Comparison of ENCODE assay signal across 11 cellular contexts in genomic region chr1:206167350-206168029, GRCh38. TPM values are rescaled to one million over a fixed set of nuclear protein-coding genes. Genes with fewer than 3 reads are reported as not detected.
DNase-seq lines count a peak whose midpoint lies in the region; ATAC-seq, FAIRE-seq and TF ChIP-seq lines count a peak whose summit lies in the region.
"Not testable (repeated sequence)": the region's sequence is repeated elsewhere in the genome, so short reads cannot be mapped to it uniquely, and the experiment has no call there.
"Had no signal": no experiment of that assay in that cellular context is flagged by ENCODE, and none has a peak within 500 bp of the region (broad histone marks: within the 10 kb centered on the region; RNA-seq: fewer than 3 reads in every experiment).

No MANE protein-coding gene starts in this region.

- peak; percentile 70 for TF ChIP-seq CTCF in HFFc6 (IDR thresholded peaks at IDR 0.05)
- TF ChIP-seq CTCF in PC-3 (conservative IDR thresholded peaks at IDR 0.05; ENCODE audit: low read depth, low read length); foreskin keratinocyte (conservative IDR thresholded peaks at IDR 0.05); HepG2 (CRISPR knock-in tag; IDR thresholded peaks at IDR 0.05): not testable (repeated sequence)
- peak; percentile 44 for TF ChIP-seq CTCF in osteocyte (IDR thresholded peaks at IDR 0.05)

- WGBS in HepG2 (ENCODE audit: low lambda C conversion rate), result 27% methylated on average over 5 of the region's 10 CpGs
- 19 to 23% methylated on average over 4 to 5 of the region's 10 CpGs for WGBS in aorta, 2 donors

- not testable (repeated sequence) for H3K4me3 Mint-ChIP-seq in HFFc6; activated T-cell treated with anti-CD3 and anti-CD28 coated beads, Interleukin-2, amount 50 U/mL, for 72 hours; osteocyte (ENCODE audit: unreplicated experiment)

- not testable (repeated sequence) for H3K4me1 Mint-ChIP-seq in HFFc6 (ENCODE audit: low read depth); activated T-cell treated with anti-CD3 and anti-CD28 coated beads, Interleukin-2, amount 50 U/mL, for 72 hours (ENCODE audit: low read depth); osteocyte (ENCODE audit: unreplicated experiment)

- not testable (repeated sequence) for H3K4me3 ChIP-seq in PC-3 (ENCODE audit: low read length); HepG2 (replicated peaks in 1 of 3; ENCODE audit: insufficient read depth in 1 of 3, low read depth in 2 of 3, low read length in 3 of 3); aorta (ENCODE audit: low read length in 2 of 2)

- H3K79me2 ChIP-seq in PC-3 (ENCODE audit: low read length); HepG2 (ENCODE audit: insufficient read depth, low read length): not testable (repeated sequence)

- not testable (repeated sequence) for DNase-seq in HFFc6; PC-3; activated T-cell treated with anti-CD3 and anti-CD28 coated beads, Interleukin-2, amount 50 U/mL, for 72 hours; foreskin keratinocyte; HepG2 (ENCODE audit: low spot score); osteocyte (ENCODE audit: extremely low spot score, unreplicated experiment); aorta

- POLR2A ChIA-PET in PC-3 (lab: Charles Lee; ENCODE audit: unreplicated experiment); HepG2 (lab: Yijun Ruan, JAX): not testable (repeated sequence)

- CTCF ChIA-PET in PC-3 (lab: Charles Lee); HepG2 (lab: Yijun Ruan, JAX; ENCODE audit: low intra/inter-chr PET ratio, low total read pairs): not testable (repeated sequence)

- H3K36me3 ChIP-seq in PC-3 (ENCODE audit: low read depth, low read length); HepG2 (replicated peaks in 1 of 2; ENCODE audit: control insufficient read depth in 1 of 2, insufficient read depth in 2 of 2, low read length in 2 of 2); aorta (ENCODE audit: control insufficient read depth in 1 of 2, insufficient read depth in 2 of 2, low read length in 1 of 2): not testable (repeated sequence)

- not testable (repeated sequence) for BruUV-seq in PC-3 (replicated peaks; lab: Mats Ljungman, UMichigan); HepG2 (replicated peaks; lab: Mats Ljungman, UMichigan)

- H3K27ac Mint-ChIP-seq in HFFc6; activated T-cell treated with anti-CD3 and anti-CD28 coated beads, Interleukin-2, amount 50 U/mL, for 72 hours; osteocyte (ENCODE audit: unreplicated experiment): not testable (repeated sequence)

- FAIRE-seq in HepG2 (lab: Jason Lieb, UNC), result not testable (repeated sequence)

- not testable (repeated sequence) for H3K9me2 ChIP-seq in PC-3 (replicated peaks; ENCODE audit: low read length)

- TF ChIP-seq EP300 in HepG2 (IDR thresholded peaks at IDR 0.05; ENCODE audit: low read depth in 2 of 2, low read length in 2 of 2); HepG2 (CRISPR knock-in tag; IDR thresholded peaks at IDR 0.05; ENCODE audit: borderline replicate concordance): not testable (repeated sequence)

- not testable (repeated sequence) for TF ChIP-seq POLR2A in GM18505 (IDR thresholded peaks at IDR 0.05; ENCODE audit: borderline replicate concordance, extremely low read depth, insufficient read depth, insufficient read length); HepG2 (IDR thresholded peaks at IDR 0.05; ENCODE audit: insufficient read depth in 1 of 2, low read depth in 2 of 2, low read length in 2 of 2)

- H3K27ac ChIP-seq in PC-3 (ENCODE audit: low read length); foreskin keratinocyte; HepG2 (ENCODE audit: extremely low read length, insufficient read depth, low read length); aorta (ENCODE audit: low read depth in 1 of 2, low read length in 2 of 2): not testable (repeated sequence)

- ATAC-seq in GM18505 (IDR thresholded peaks at IDR 0.05; ENCODE audit: unreplicated experiment) (peak; percentile 69), PC-3 (peak; percentile 91), foreskin keratinocyte (peak; percentile 69), HepG2 (peak; percentile 82), aorta (ENCODE audit: low FRiP score) (peak; percentile 85)
- ATAC-seq in activated T-cell treated with anti-CD3 and anti-CD28 coated beads, Interleukin-2, amount 50 U/mL, for 72 hours (replicated peaks in 1 of 2), result peak; percentile 56 to 58

- not testable (repeated sequence) for H3K27me3 ChIP-seq in PC-3 (ENCODE audit: low read length); foreskin keratinocyte; HepG2 (ENCODE audit: control insufficient read depth in 1 of 2, insufficient read depth in 2 of 2, low read length in 2 of 2); aorta (ENCODE audit: control insufficient read depth in 1 of 2, insufficient read depth in 2 of 2, low read length in 1 of 2)

- not testable (repeated sequence) for H2AFZ ChIP-seq in PC-3 (ENCODE audit: low read length); HepG2 (ENCODE audit: low read length)

- not testable (repeated sequence) for TF ChIP-seq RAD21 in HepG2 (CRISPR knock-in tag; IDR thresholded peaks at IDR 0.05)

- not testable (repeated sequence) for H3F3A ChIP-seq in PC-3 (ENCODE audit: low read length, unreplicated experiment)

- not testable (repeated sequence) for H3K9me3 ChIP-seq in PC-3 (ENCODE audit: low read length); HepG2 (ENCODE audit: low read length); aorta (ENCODE audit: control insufficient read depth, low read length)

- not testable (repeated sequence) for H3K4me1 ChIP-seq in PC-3 (ENCODE audit: insufficient read depth, low read length); foreskin keratinocyte; HepG2 (ENCODE audit: insufficient read depth, low read length); aorta (ENCODE audit: control insufficient read depth in 1 of 2, insufficient read depth in 2 of 2, low read length in 2 of 2)

- H4K20me1 ChIP-seq in PC-3 (ENCODE audit: low read length); HepG2 (ENCODE audit: insufficient read depth, low read length): not testable (repeated sequence)

- in situ Hi-C loops in HepG2 (cut with HindIII; ENCODE audit: extremely low pct_ligation_motif_present, low pct_unique_long_range_greater_than_20kb), result not testable (repeated sequence)

- not testable (repeated sequence) for H3K27me3 Mint-ChIP-seq in HFFc6 (ENCODE audit: insufficient read depth); activated T-cell treated with anti-CD3 and anti-CD28 coated beads, Interleukin-2, amount 50 U/mL, for 72 hours (ENCODE audit: low read depth); osteocyte (ENCODE audit: unreplicated experiment)

- H3K36me3 Mint-ChIP-seq in HFFc6 (ENCODE audit: low read depth); activated T-cell treated with anti-CD3 and anti-CD28 coated beads, Interleukin-2, amount 50 U/mL, for 72 hours (ENCODE audit: insufficient read depth in 2 of 2); osteocyte (ENCODE audit: unreplicated experiment): not testable (repeated sequence)

- H3K9ac ChIP-seq in PC-3 (ENCODE audit: low read length); HepG2 (ENCODE audit: insufficient read depth, low read depth, low read length): not testable (repeated sequence)

- not testable (repeated sequence) for H3K9me3 Mint-ChIP-seq in HFFc6; activated T-cell treated with anti-CD3 and anti-CD28 coated beads, Interleukin-2, amount 50 U/mL, for 72 hours; osteocyte (ENCODE audit: unreplicated experiment)

- not testable (repeated sequence) for H3K4me2 ChIP-seq in PC-3 (ENCODE audit: low read length); HepG2 (ENCODE audit: low read depth, low read length)

- intact Hi-C loops in PC-3 (cut with micrococcal nuclease); HepG2 (cut with micrococcal nuclease; ENCODE audit: unreplicated experiment); aorta (cut with DNase I): not testable (repeated sequence)

RNA-seq across cellular contexts. Expression of gene FAM72A, which starts 35.1 kb away (rescaled TPM):
- total RNA-seq in HFFc6 (2021; fragmentation: NEBNext Ultra II Directional; extraction: Animal tissue kit (Norgen Biotek cat#: 25700)), result 1 to 10 TPM; 6.8 to 8.2 (median 7.2) TPM
- total RNA-seq in PC-3 (2014; rRNA removed) (18.6 and 20.2 TPM in 2 replicates), foreskin keratinocyte (5.7 and 7.1 TPM in 2 replicates), HepG2 (2016; rRNA removed; fragmentation: Illumina TruSeq; extraction: Trizol) (7.1 and 10.1 TPM in 2 replicates), osteocyte (3.2 and 4.3 TPM in 2 replicates), aorta (1 to 10 TPM; 3.3 TPM)
- 10 to 100 TPM; 40.6 to 46.0 TPM for total RNA-seq in activated T-cell treated with anti-CD3 and anti-CD28 coated beads, Interleukin-2, amount 50 U/mL, for 72 hours
- polyA plus RNA-seq in foreskin keratinocyte (4.1 and 6.0 TPM in 2 replicates), HepG2 (2011; rRNA removed) (4.4 and 11.1 TPM in 2 replicates), aorta (1 to 10 TPM in 1 of 2 donors, under 1 TPM in 1; 0.79 to 2.4 TPM)
- total RNA-seq in HepG2 (2016; cell fraction: cytosol; rRNA removed; fragmentation: Illumina TruSeq; extraction: Trizol; ENCODE audit: low read depth), result 1.9 and 3.7 TPM in 2 replicates
- 8.9 and 9.1 TPM in 2 replicates for total RNA-seq in HepG2 (2016; cell fraction: insoluble cytoplasmic fraction; rRNA removed; fragmentation: Illumina TruSeq; extraction: Trizol)
- 6.5 and 7.4 TPM in 2 replicates for total RNA-seq in HepG2 (2016; cell fraction: membrane; rRNA removed; fragmentation: Illumina TruSeq; extraction: Trizol)
- total RNA-seq in HepG2 (2016; cell fraction: nucleus; rRNA removed; fragmentation: Illumina TruSeq; extraction: Trizol), result 7.1 and 8.4 TPM in 2 replicates
- polyA plus RNA-seq in HepG2 (2011; cell fraction: cytosol; rRNA removed), result 4.3 and 4.5 TPM in 2 replicates
- polyA plus RNA-seq in HepG2 (2011; cell fraction: nucleus; rRNA removed), result 4.7 and 5.1 TPM in 2 replicates
- polyA plus RNA-seq in HepG2 (2012), result 4.0 and 6.9 TPM in 2 replicates
- 1.6 and 2.2 TPM in 2 replicates for polyA plus RNA-seq in HepG2 (2016; cell fraction: cytosol; fragmentation: Illumina TruSeq; extraction: Trizol; ENCODE audit: low read depth)
- polyA plus RNA-seq in HepG2 (2016; cell fraction: insoluble cytoplasmic fraction; fragmentation: Illumina TruSeq; extraction: Trizol; ENCODE audit: low read depth), result 14.1 and 14.9 TPM in 2 replicates
- 3.7 and 4.4 TPM in 2 replicates for polyA plus RNA-seq in HepG2 (2016; cell fraction: membrane; fragmentation: Illumina TruSeq; extraction: Trizol; ENCODE audit: low read depth)
- polyA plus RNA-seq in HepG2 (2016; cell fraction: nucleus; fragmentation: Illumina TruSeq; extraction: Trizol; ENCODE audit: insufficient read depth, low read depth), result 14.2 and 15.7 TPM in 2 replicates
- 5.4 and 26.5 TPM in 2 replicates for polyA minus RNA-seq in HepG2 (2011; rRNA and poly(A)+ RNA removed; ENCODE audit: low replicate concordance)
- 3.6 and 5.5 TPM in 2 replicates for polyA minus RNA-seq in HepG2 (2011; cell fraction: cytosol; rRNA and poly(A)+ RNA removed)
- polyA minus RNA-seq in HepG2 (2011; cell fraction: nucleus; rRNA and poly(A)+ RNA removed), result 5.5 and 11.1 TPM in 2 replicates

RNA-seq across cellular contexts. Expression of gene SRGAP2, which starts 35.9 kb away (rescaled TPM):
- total RNA-seq in HFFc6 (2021; fragmentation: NEBNext Ultra II Directional; extraction: Animal tissue kit (Norgen Biotek cat#: 25700)), result 10 to 100 TPM; 59.6 to 75.9 (median 71.3) TPM
- total RNA-seq in PC-3 (2014; rRNA removed) (69.1 and 79.5 TPM in 2 replicates), foreskin keratinocyte (41.8 and 48.9 TPM in 2 replicates), HepG2 (2016; rRNA removed; fragmentation: Illumina TruSeq; extraction: Trizol) (24.0 and 25.2 TPM in 2 replicates), osteocyte (75.3 TPM in 2 replicates), aorta (100 to 1,000 TPM in 1 of 2 donors, 10 to 100 TPM in 1; 92.2 to 117 TPM)
- total RNA-seq in activated T-cell treated with anti-CD3 and anti-CD28 coated beads, Interleukin-2, amount 50 U/mL, for 72 hours, result 10 to 100 TPM; 49.8 to 51.3 TPM
- polyA plus RNA-seq in foreskin keratinocyte (11.4 and 12.1 TPM in 2 replicates), HepG2 (2011; rRNA removed) (10.0 and 11.5 TPM in 2 replicates), aorta (10 to 100 TPM in 1 of 2 donors, 1 to 10 TPM in 1; 7.9 to 17.4 TPM)
- total RNA-seq in HepG2 (2016; cell fraction: cytosol; rRNA removed; fragmentation: Illumina TruSeq; extraction: Trizol; ENCODE audit: low read depth), result 5.7 and 6.3 TPM in 2 replicates
- total RNA-seq in HepG2 (2016; cell fraction: insoluble cytoplasmic fraction; rRNA removed; fragmentation: Illumina TruSeq; extraction: Trizol), result 18.9 and 23.5 TPM in 2 replicates
- total RNA-seq in HepG2 (2016; cell fraction: membrane; rRNA removed; fragmentation: Illumina TruSeq; extraction: Trizol), result 15.8 TPM in 2 replicates
- 48.6 and 58.1 TPM in 2 replicates for total RNA-seq in HepG2 (2016; cell fraction: nucleus; rRNA removed; fragmentation: Illumina TruSeq; extraction: Trizol)
- polyA plus RNA-seq in HepG2 (2011; cell fraction: cytosol; rRNA removed), result 6.9 and 8.6 TPM in 2 replicates
- 65.0 and 69.3 TPM in 2 replicates for polyA plus RNA-seq in HepG2 (2011; cell fraction: nucleus; rRNA removed)
- polyA plus RNA-seq in HepG2 (2012), result 22.0 and 24.4 TPM in 2 replicates
- polyA plus RNA-seq in HepG2 (2016; cell fraction: cytosol; fragmentation: Illumina TruSeq; extraction: Trizol; ENCODE audit: low read depth), result 1.1 TPM in 2 replicates
- 16.9 and 21.4 TPM in 2 replicates for polyA plus RNA-seq in HepG2 (2016; cell fraction: insoluble cytoplasmic fraction; fragmentation: Illumina TruSeq; extraction: Trizol; ENCODE audit: low read depth)
- 5.0 and 5.1 TPM in 2 replicates for polyA plus RNA-seq in HepG2 (2016; cell fraction: membrane; fragmentation: Illumina TruSeq; extraction: Trizol; ENCODE audit: low read depth)
- polyA plus RNA-seq in HepG2 (2016; cell fraction: nucleus; fragmentation: Illumina TruSeq; extraction: Trizol; ENCODE audit: insufficient read depth, low read depth), result 50.7 and 50.9 TPM in 2 replicates
- polyA minus RNA-seq in HepG2 (2011; rRNA and poly(A)+ RNA removed; ENCODE audit: low replicate concordance), result 29.3 and 38.3 TPM in 2 replicates
- 19.2 and 22.7 TPM in 2 replicates for polyA minus RNA-seq in HepG2 (2011; cell fraction: cytosol; rRNA and poly(A)+ RNA removed)
- 95.4 and 97.9 TPM in 2 replicates for polyA minus RNA-seq in HepG2 (2011; cell fraction: nucleus; rRNA and poly(A)+ RNA removed)

RNA-seq across cellular contexts. Expression of gene AVPR1B, which starts 50.3 kb away (rescaled TPM):
- not detected for total RNA-seq in HFFc6 (2021; fragmentation: NEBNext Ultra II Directional; extraction: Animal tissue kit (Norgen Biotek cat#: 25700))
- total RNA-seq in PC-3 (2014; rRNA removed) (0.22 TPM in 1 of 2 replicates, not detected in the other), foreskin keratinocyte (not detected in 2 replicates), HepG2 (2016; rRNA removed; fragmentation: Illumina TruSeq; extraction: Trizol) (not detected in 2 replicates), osteocyte (not detected in 2 replicates), aorta (not detected)
- not detected for total RNA-seq in activated T-cell treated with anti-CD3 and anti-CD28 coated beads, Interleukin-2, amount 50 U/mL, for 72 hours
- polyA plus RNA-seq in foreskin keratinocyte (not detected in 2 replicates), HepG2 (2011; rRNA removed) (0.05 and 0.07 TPM in 2 replicates), aorta (not detected)
- not detected in 2 replicates for total RNA-seq in HepG2 (2016; cell fraction: cytosol; rRNA removed; fragmentation: Illumina TruSeq; extraction: Trizol; ENCODE audit: low read depth)
- 0.04 TPM in 1 of 2 replicates, not detected in the other for total RNA-seq in HepG2 (2016; cell fraction: insoluble cytoplasmic fraction; rRNA removed; fragmentation: Illumina TruSeq; extraction: Trizol)
- total RNA-seq in HepG2 (2016; cell fraction: membrane; rRNA removed; fragmentation: Illumina TruSeq; extraction: Trizol), result not detected in 2 replicates
- total RNA-seq in HepG2 (2016; cell fraction: nucleus; rRNA removed; fragmentation: Illumina TruSeq; extraction: Trizol), result not detected in 2 replicates
- polyA plus RNA-seq in HepG2 (2011; cell fraction: cytosol; rRNA removed), result 0.04 and 0.19 TPM in 2 replicates
- 0.14 and 0.23 TPM in 2 replicates for polyA plus RNA-seq in HepG2 (2011; cell fraction: nucleus; rRNA removed)
- not detected in 2 replicates for polyA plus RNA-seq in HepG2 (2012)
- polyA plus RNA-seq in HepG2 (2016; cell fraction: cytosol; fragmentation: Illumina TruSeq; extraction: Trizol; ENCODE audit: low read depth), result not detected in 2 replicates
- polyA plus RNA-seq in HepG2 (2016; cell fraction: insoluble cytoplasmic fraction; fragmentation: Illumina TruSeq; extraction: Trizol; ENCODE audit: low read depth), result not detected in 2 replicates
- not detected in 2 replicates for polyA plus RNA-seq in HepG2 (2016; cell fraction: membrane; fragmentation: Illumina TruSeq; extraction: Trizol; ENCODE audit: low read depth)
- not detected in 2 replicates for polyA plus RNA-seq in HepG2 (2016; cell fraction: nucleus; fragmentation: Illumina TruSeq; extraction: Trizol; ENCODE audit: insufficient read depth, low read depth)
- 0.12 TPM in 1 of 2 replicates, not detected in the other for polyA minus RNA-seq in HepG2 (2011; rRNA and poly(A)+ RNA removed; ENCODE audit: low replicate concordance)
- polyA minus RNA-seq in HepG2 (2011; cell fraction: cytosol; rRNA and poly(A)+ RNA removed), result not detected in 2 replicates
- not detected in 2 replicates for polyA minus RNA-seq in HepG2 (2011; cell fraction: nucleus; rRNA and poly(A)+ RNA removed)
- total RNA-seq: activated naive CD4-positive, alpha-beta T cell treated with anti-CD3 and anti-CD28 coated beads for 36 hours; H7; mesenteric fat pad had no signal
